Comparison of ENCODE assay signal across 1 cellular context in the genomic region with DNA sequence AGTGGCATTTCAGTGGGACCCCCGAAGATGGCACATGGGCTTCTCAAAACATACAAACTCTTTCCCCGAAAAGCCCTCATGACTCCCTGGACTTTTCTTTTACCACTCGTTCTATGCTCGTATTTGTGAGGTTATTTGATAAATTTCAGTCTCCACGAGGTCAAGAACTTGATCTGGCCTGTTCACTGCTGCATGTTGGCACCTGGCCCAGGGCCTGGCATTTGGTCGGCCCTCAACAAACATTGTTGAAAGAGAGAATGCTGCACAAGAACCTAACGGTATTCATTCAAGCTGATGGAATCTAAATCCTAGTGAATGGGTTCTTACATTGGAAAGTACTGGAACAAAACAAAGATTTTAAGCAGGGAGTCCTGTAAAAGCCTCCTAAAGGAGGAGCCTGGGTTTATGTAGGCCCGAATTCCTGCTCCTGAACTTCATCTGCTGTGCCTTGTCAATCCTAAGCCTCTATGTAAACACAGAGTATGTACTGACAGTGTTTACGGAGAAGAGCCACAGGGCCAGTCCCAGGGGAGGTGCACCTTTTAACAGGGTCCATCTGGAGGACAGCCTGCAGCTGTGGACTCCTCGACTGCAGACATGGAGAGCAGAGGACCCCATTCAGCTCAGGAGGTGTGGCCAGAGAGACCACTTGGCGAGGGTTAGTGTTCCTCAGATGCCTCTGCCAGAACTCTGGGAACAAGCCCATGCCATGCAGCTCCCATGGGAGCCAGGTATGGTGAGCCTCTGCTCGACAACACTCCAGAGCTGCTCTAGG.
TF ChIP-seq lines count a peak whose summit lies in the region.

No MANE protein-coding gene starts in this region.

TF ChIP-seq in HepG2, 621 proteins besides CTCF, POLR2A, EP300 and RAD21 (continued from another document and continues in another):
- TF ChIP-seq CBX2 (IDR thresholded peaks at IDR 0.05; ENCODE audit: low read depth, low read length) (no peak), CBX2 (CRISPR knock-in tag; IDR thresholded peaks at IDR 0.05; ENCODE audit: low read depth) (no peak), ARNT (IDR thresholded peaks at IDR 0.05) (no peak), HNF4G (IDR thresholded peaks at IDR 0.05; ENCODE audit: borderline replicate concordance, low read depth, low read length) (peak; percentile 7; the same call in 1 of the 2 replicates), HNF4G (CRISPR knock-in tag; IDR thresholded peaks at IDR 0.05; ENCODE audit: borderline replicate concordance, low read depth) (no peak; the same call in 1 of the 2 replicates), ZNF263 (CRISPR knock-in tag; IDR thresholded peaks at IDR 0.05) (peak; percentile 72), PHB2 (IDR thresholded peaks at IDR 0.05; ENCODE audit: partially characterized antibody) (no peak), ZNF598 (CRISPR knock-in tag; IDR thresholded peaks at IDR 0.05; ENCODE audit: borderline replicate concordance) (no peak), ZBED4 (CRISPR knock-in tag; IDR thresholded peaks at IDR 0.05; ENCODE audit: borderline replicate concordance) (no peak), THRA (CRISPR knock-in tag; IDR thresholded peaks at IDR 0.05; ENCODE audit: borderline replicate concordance) (no peak; the same call in 1 of the 2 replicates), ZSCAN12 (CRISPR knock-in tag; IDR thresholded peaks at IDR 0.05) (no peak), TIGD3 (CRISPR knock-in tag; IDR thresholded peaks at IDR 0.05; ENCODE audit: borderline replicate concordance) (no peak), KLF9 (CRISPR knock-in tag; IDR thresholded peaks at IDR 0.05; ENCODE audit: low read depth) (no peak), ZNF510 (CRISPR knock-in tag; IDR thresholded peaks at IDR 0.05; ENCODE audit: low read depth) (0 out of 2 replicates have a peak, but pooled peaks have one; percentile 59), SAP130 (CRISPR knock-in tag; IDR thresholded peaks at IDR 0.05; ENCODE audit: low read depth) (peak; percentile 86), ARHGAP35 (CRISPR knock-in tag; IDR thresholded peaks at IDR 0.05; ENCODE audit: borderline replicate concordance) (no peak), ARID2 (CRISPR knock-in tag; IDR thresholded peaks at IDR 0.05; ENCODE audit: borderline replicate concordance) (no peak), MXI1 (IDR thresholded peaks at IDR 0.05; ENCODE audit: borderline replicate concordance, low read depth, low read length) (peak; percentile 48; the same call in 1 of the 3 replicates), SALL2 (CRISPR knock-in tag; IDR thresholded peaks at IDR 0.05) (no peak), PAX8 (CRISPR knock-in tag; IDR thresholded peaks at IDR 0.05; ENCODE audit: borderline replicate concordance) (no peak), ARNTL (CRISPR knock-in tag; IDR thresholded peaks at IDR 0.05) (0 out of 2 replicates have a peak, but pooled peaks have one; percentile 28), MAF1 (CRISPR knock-in tag; IDR thresholded peaks at IDR 0.05; ENCODE audit: borderline replicate concordance) (no peak), REL (CRISPR knock-in tag; conservative IDR thresholded peaks at IDR 0.05) (no peak), U2AF2 (IDR thresholded peaks at IDR 0.05; ENCODE audit: low read depth, low read length) (no peak), ZBTB14 (CRISPR knock-in tag; IDR thresholded peaks at IDR 0.05) (no peak), ZFP82 (CRISPR knock-in tag; IDR thresholded peaks at IDR 0.05; ENCODE audit: borderline replicate concordance) (no peak), DNMT1 (CRISPR knock-in tag; IDR thresholded peaks at IDR 0.05) (no peak; the same call in 1 of the 2 replicates), SRSF4 (IDR thresholded peaks at IDR 0.05; ENCODE audit: low read depth, low read length, poor library complexity, severe bottlenecking) (no peak), ZNF564 (CRISPR knock-in tag; IDR thresholded peaks at IDR 0.05) (0 out of 2 replicates have a peak, but pooled peaks have one; percentile 48), PHF5A (CRISPR knock-in tag; IDR thresholded peaks at IDR 0.05; ENCODE audit: low read depth, unreplicated experiment) (peak; percentile 72), HCFC1 (IDR thresholded peaks at IDR 0.05; ENCODE audit: low read depth, low read length) (no peak), MAFF (IDR thresholded peaks at IDR 0.05; ENCODE audit: low read depth, low read length) (no peak), SIN3B (IDR thresholded peaks at IDR 0.05; ENCODE audit: low read length) (no peak)
- TF ChIP-seq, protein P1, sequence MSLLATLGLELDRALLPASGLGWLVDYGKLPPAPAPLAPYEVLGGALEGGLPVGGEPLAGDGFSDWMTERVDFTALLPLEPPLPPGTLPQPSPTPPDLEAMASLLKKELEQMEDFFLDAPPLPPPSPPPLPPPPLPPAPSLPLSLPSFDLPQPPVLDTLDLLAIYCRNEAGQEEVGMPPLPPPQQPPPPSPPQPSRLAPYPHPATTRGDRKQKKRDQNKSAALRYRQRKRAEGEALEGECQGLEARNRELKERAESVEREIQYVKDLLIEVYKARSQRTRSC (CRISPR knock-in tag; IDR thresholded peaks at IDR 0.05; ENCODE audit: low read depth), result no peak
- TF ChIP-seq, protein P2, sequence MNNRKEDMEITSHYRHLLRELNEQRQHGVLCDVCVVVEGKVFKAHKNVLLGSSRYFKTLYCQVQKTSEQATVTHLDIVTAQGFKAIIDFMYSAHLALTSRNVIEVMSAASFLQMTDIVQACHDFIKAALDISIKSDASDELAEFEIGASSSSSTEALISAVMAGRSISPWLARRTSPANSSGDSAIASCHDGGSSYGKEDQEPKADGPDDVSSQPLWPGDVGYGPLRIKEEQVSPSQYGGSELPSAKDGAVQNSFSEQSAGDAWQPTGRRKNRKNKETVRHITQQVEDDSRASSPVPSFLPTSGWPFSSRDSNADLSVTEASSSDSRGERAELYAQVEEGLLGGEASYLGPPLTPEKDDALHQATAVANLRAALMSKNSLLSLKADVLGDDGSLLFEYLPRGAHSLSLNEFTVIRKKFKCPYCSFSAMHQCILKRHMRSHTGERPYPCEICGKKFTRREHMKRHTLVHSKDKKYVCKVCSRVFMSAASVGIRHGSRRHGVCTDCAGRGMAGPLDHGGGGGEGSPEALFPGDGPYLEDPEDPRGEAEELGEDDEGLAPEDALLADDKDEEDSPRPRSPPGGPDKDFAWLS (CRISPR knock-in tag; IDR thresholded peaks at IDR 0.05; ENCODE audit: borderline replicate concordance), result no peak
- TF ChIP-seq, protein P3, sequence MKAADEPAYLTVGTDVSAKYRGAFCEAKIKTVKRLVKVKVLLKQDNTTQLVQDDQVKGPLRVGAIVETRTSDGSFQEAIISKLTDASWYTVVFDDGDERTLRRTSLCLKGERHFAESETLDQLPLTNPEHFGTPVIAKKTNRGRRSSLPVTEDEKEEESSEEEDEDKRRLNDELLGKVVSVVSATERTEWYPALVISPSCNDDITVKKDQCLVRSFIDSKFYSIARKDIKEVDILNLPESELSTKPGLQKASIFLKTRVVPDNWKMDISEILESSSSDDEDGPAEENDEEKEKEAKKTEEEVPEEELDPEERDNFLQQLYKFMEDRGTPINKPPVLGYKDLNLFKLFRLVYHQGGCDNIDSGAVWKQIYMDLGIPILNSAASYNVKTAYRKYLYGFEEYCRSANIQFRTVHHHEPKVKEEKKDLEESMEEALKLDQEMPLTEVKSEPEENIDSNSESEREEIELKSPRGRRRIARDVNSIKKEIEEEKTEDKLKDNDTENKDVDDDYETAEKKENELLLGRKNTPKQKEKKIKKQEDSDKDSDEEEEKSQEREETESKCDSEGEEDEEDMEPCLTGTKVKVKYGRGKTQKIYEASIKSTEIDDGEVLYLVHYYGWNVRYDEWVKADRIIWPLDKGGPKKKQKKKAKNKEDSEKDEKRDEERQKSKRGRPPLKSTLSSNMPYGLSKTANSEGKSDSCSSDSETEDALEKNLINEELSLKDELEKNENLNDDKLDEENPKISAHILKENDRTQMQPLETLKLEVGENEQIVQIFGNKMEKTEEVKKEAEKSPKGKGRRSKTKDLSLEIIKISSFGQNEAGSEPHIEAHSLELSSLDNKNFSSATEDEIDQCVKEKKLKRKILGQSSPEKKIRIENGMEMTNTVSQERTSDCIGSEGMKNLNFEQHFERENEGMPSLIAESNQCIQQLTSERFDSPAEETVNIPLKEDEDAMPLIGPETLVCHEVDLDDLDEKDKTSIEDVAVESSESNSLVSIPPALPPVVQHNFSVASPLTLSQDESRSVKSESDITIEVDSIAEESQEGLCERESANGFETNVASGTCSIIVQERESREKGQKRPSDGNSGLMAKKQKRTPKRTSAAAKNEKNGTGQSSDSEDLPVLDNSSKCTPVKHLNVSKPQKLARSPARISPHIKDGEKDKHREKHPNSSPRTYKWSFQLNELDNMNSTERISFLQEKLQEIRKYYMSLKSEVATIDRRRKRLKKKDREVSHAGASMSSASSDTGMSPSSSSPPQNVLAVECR (CRISPR knock-in tag; IDR thresholded peaks at IDR 0.05; ENCODE audit: borderline replicate concordance), result peak; percentile 47; the same call in 1 of the 2 replicates
- TF ChIP-seq, protein P4, sequence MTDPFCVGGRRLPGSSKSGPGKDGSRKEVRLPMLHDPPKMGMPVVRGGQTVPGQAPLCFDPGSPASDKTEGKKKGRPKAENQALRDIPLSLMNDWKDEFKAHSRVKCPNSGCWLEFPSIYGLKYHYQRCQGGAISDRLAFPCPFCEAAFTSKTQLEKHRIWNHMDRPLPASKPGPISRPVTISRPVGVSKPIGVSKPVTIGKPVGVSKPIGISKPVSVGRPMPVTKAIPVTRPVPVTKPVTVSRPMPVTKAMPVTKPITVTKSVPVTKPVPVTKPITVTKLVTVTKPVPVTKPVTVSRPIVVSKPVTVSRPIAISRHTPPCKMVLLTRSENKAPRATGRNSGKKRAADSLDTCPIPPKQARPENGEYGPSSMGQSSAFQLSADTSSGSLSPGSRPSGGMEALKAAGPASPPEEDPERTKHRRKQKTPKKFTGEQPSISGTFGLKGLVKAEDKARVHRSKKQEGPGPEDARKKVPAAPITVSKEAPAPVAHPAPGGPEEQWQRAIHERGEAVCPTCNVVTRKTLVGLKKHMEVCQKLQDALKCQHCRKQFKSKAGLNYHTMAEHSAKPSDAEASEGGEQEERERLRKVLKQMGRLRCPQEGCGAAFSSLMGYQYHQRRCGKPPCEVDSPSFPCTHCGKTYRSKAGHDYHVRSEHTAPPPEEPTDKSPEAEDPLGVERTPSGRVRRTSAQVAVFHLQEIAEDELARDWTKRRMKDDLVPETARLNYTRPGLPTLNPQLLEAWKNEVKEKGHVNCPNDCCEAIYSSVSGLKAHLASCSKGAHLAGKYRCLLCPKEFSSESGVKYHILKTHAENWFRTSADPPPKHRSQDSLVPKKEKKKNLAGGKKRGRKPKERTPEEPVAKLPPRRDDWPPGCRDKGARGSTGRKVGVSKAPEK (CRISPR knock-in tag; IDR thresholded peaks at IDR 0.05; ENCODE audit: borderline replicate concordance), result no peak
- TF ChIP-seq, protein P5, sequence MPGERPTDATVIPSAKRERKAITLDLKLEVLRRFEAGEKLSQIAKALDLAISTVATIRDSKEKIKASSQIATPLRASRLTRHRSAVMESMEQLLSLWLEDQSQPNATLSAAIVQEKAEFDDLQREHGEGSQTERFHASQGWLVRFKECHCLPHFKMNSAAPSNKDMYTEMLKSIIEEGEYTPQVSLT (CRISPR knock-in tag; IDR thresholded peaks at IDR 0.05; ENCODE audit: borderline replicate concordance, low read depth), result no peak
